8 cellular contexts compared by ENCODE assay signal in the genomic region with DNA sequence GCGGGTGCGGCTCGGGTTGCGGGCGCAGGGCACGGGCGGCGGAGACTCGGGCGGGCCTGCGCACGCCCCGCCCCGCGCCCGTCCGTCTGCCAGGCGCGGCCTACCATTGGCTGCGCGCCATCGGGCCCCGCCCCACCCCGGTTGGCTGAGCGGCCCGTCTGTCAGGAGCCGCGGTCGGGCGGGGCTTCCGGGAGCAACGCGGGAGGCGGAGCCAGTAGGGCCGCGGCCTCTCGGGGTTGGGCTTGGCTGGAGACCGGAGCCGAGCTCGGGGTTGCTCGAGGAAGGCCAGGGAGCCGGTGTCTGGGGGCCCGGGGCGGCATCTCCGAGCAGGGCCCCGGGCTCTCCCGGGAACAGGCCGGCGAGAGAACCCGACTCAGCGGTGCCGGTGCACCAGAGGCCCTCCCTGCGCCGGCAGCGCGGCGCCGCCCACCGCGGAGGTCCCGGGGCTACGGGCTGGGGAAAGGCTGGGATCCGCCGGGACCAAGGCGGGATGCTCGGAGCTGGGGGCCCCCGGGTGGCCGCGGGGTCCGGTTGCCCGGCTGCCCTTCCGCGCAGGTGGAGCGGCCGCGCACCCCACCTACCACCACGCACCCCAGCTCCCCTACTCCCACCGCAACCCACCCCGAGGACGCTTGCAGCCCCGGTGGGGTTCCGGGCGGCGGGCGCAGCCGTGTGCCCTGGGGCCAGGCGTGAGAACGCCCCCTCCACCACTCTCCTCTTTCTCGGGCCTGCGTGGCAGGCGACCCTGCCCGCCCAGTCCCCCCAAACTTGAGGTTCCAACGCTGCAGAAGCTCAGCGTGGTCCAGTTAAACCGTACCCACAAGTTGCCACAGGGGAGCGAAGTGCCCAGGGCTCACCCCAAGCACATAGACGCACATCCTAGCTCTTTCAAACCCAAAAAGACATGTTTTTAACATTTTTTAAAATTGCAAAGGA. TPM values are rescaled to one million over a fixed set of nuclear protein-coding genes. Genes with fewer than 3 reads are reported as not detected.
DNase-seq lines count a peak whose midpoint lies in the region; ATAC-seq, FAIRE-seq and TF ChIP-seq lines count a peak whose summit lies in the region.

Gene HRAS, minus strand, starts transcription at position 58 of the 936 bp plus-strand sequence.

- no peaks in the 10 kb centered on the region for H3K9me1 ChIP-seq in endothelial cell of umbilical vein (replicated peaks; ENCODE audit: control insufficient read depth, extremely low read depth, insufficient read depth, low read length)

- peak; percentile 87 for TF ChIP-seq POLR2A in endothelial cell of umbilical vein (IDR thresholded peaks at IDR 0.05; ENCODE audit: low read depth, low read length)

- H3K9me3 Mint-ChIP-seq in Caco-2 (ENCODE audit: unreplicated experiment): no peaks in the 10 kb centered on the region

- H3K27ac ChIP-seq in HUES64 (ENCODE audit: low read depth, low read length) (peak within 1 kb of the TSS; percentile 58; the same call in 1 of the 2 replicates), OCI-LY3 (ENCODE audit: low read length) (peak within 1 kb of the TSS; percentile 81), endothelial cell of umbilical vein (ENCODE audit: insufficient read depth, low read depth, low read length) (no peak within 1 kb of the TSS)

- H3K4me2 ChIP-seq in OCI-LY3 (ENCODE audit: low read length): peak within 1 kb of the TSS; percentile 92
- H3K4me2 ChIP-seq in endothelial cell of umbilical vein (ENCODE audit: insufficient read depth, low read length): peak within 1 kb of the TSS; percentile 37

- BruUV-seq in Caco-2 (replicated peaks; lab: Mats Ljungman, UMichigan) (TSS peak; percentile 33), endothelial cell of umbilical vein (replicated peaks; lab: Mats Ljungman, UMichigan) (no TSS peak)

- H3K36me3 Mint-ChIP-seq in Caco-2 (ENCODE audit: insufficient read depth, unreplicated experiment): peaks cover 48% of the 10 kb centered on the region

- H3K4me1 Mint-ChIP-seq in Caco-2 (ENCODE audit: low read depth, unreplicated experiment): no peaks in the 10 kb centered on the region

- H3K4me3 ChIP-seq in Caco-2 (ENCODE audit: low read depth, low read length) (peak within 1 kb of the TSS; percentile 66), HUES64 (ENCODE audit: low read length) (peak within 1 kb of the TSS; percentile 81), OCI-LY3 (ENCODE audit: low read length) (peak within 1 kb of the TSS; percentile 87), endothelial cell of umbilical vein (replicated peaks in 1 of 3; ENCODE audit: insufficient read depth in 1 of 3, low read depth in 1 of 3, low read length in 3 of 3) (peak within 1 kb of the TSS; percentile 54 to 74 (median 69)), mononuclear cell (ENCODE audit: low read length) (peak within 1 kb of the TSS; percentile 57)

- WGBS in HUES64: 1% methylated on average over 97 of the region's 97 CpGs

- H3K36me3 ChIP-seq in Caco-2 (ENCODE audit: control insufficient read depth, insufficient read depth, low read length) (peaks cover 3% of the 10 kb centered on the region), HUES64 (ENCODE audit: insufficient read depth, low read length) (peaks cover 22% of the 10 kb centered on the region), OCI-LY3 (replicated peaks; ENCODE audit: low read depth, low read length) (no peaks in the 10 kb centered on the region), endothelial cell of umbilical vein (ENCODE audit: control insufficient read depth in 2 of 2, extremely low read depth in 1 of 2, insufficient read depth in 2 of 2, low read length in 2 of 2) (peaks cover 4 to 15% of the 10 kb centered on the region in 2 experiments)

- intact Hi-C loops in Caco-2 (cut with micrococcal nuclease; ENCODE audit: unreplicated experiment) (loop anchor here (2.0 kb wide), 1 partner anchor 29 kb away; the partner anchor contains the start of gene RNH1), endothelial cell of umbilical vein (cut with micrococcal nuclease) (loop anchor here (2.0 to 5.0 kb wide), 3 partner anchors 17 to 162 kb away; partner anchors contain the start of genes DEAF1, LMNTD2, RASSF7 and TMEM80)

- no peaks in the 10 kb centered on the region for H3K27me3 Mint-ChIP-seq in Caco-2 (ENCODE audit: insufficient read depth, unreplicated experiment)

- CTCF ChIA-PET in Caco-2 (lab: Charles Lee) (interaction anchor here (0.6 kb wide), 1 partner anchor 85 kb away, joined by 5 read pairs; no protein-coding TSS in a partner anchor), endothelial cell of umbilical vein (lab: Charles Lee) (interaction anchor here (1.0 to 2.1 kb wide), 3 partner anchors 19 to 191 kb away, joined by 3 to 11 read pairs (median 4); partner anchors contain the start of gene PHRF1)

- peaks cover 10% of the 10 kb centered on the region for H4K20me1 ChIP-seq in OCI-LY3 (ENCODE audit: insufficient read depth, low read length)
- H4K20me1 ChIP-seq in endothelial cell of umbilical vein (replicated peaks; ENCODE audit: control insufficient read depth, extremely low read depth, insufficient read depth, low read length): no peaks in the 10 kb centered on the region

- H3K9ac ChIP-seq in HUES64 (ENCODE audit: low read depth, low read length) (peak within 1 kb of the TSS; percentile 75), OCI-LY3 (ENCODE audit: low read length) (peak within 1 kb of the TSS; percentile 83), endothelial cell of umbilical vein (replicated peaks; ENCODE audit: extremely low read depth, insufficient read depth, low read length) (peak within 1 kb of the TSS; percentile 58)

- peak within 1 kb of the TSS; percentile 88 for H3K4me3 Mint-ChIP-seq in Caco-2 (ENCODE audit: unreplicated experiment)

- TF ChIP-seq CTCF in Caco-2 (IDR thresholded peaks at IDR 0.05; ENCODE audit: insufficient read depth in 1 of 2, low read depth in 1 of 2, low read length in 1 of 2, severe bottlenecking in 1 of 2, unreplicated experiment in 1 of 2) (no peak), OCI-LY3 (IDR thresholded peaks at IDR 0.05; ENCODE audit: low read depth, low read length) (no peak), endothelial cell of umbilical vein (IDR thresholded peaks at IDR 0.05; ENCODE audit: extremely low read depth in 1 of 2, insufficient read depth in 1 of 2, low read depth in 1 of 2, low read length in 2 of 2) (no peak)

- peak within 1 kb of the TSS; percentile 88 for H3K27ac Mint-ChIP-seq in Caco-2 (ENCODE audit: unreplicated experiment)

- DNase-seq in Caco-2 (peak; percentile 93 to 98), endothelial cell of umbilical vein (ENCODE audit: low read depth, low spot score) (peak; percentile 94)
- DNase-seq in activated CD8-positive, alpha-beta memory T cell treated with anti-CD3 and anti-CD28 coated beads, Interleukin-2, amount 50 U/mL, for 48 hours: peak; percentile 97
- peak; percentile 93 to 97 for DNase-seq in stimulated activated CD8-positive, alpha-beta memory T cell treated with anti-CD3 and anti-CD28 coated beads, Interleukin-2, amount 100 ng/mL, for 48 hours (ENCODE audit: low read depth in 2 of 2)

- ATAC-seq in GM21423 (IDR thresholded peaks at IDR 0.05; ENCODE audit: unreplicated experiment): peak; percentile 61

- no peak within 1 kb of the TSS; the same call in 1 of the 2 replicates for H2AFZ ChIP-seq in OCI-LY3 (ENCODE audit: low read depth, low read length)
- H2AFZ ChIP-seq in endothelial cell of umbilical vein (ENCODE audit: low read depth, low read length): peak within 1 kb of the TSS; percentile 68

- dilution Hi-C loops in endothelial cell of umbilical vein (cut with MboI; ENCODE audit: extremely low pct_ligation_motif_present, low sequenced_read_pairs): no loop called here

- POLR2A ChIA-PET in Caco-2 (lab: Charles Lee) (interaction anchor here (0.6 to 1.0 kb wide), 3 partner anchors 30 to 1016 kb away, joined by 3 read pairs; partner anchors contain the start of gene TMEM80), endothelial cell of umbilical vein (lab: Charles Lee) (no interaction called here)

- H3K4me1 ChIP-seq in Caco-2 (peaks cover 9% of the 10 kb centered on the region; the same call in 1 of the 2 replicates), HUES64 (ENCODE audit: insufficient read depth, low read length) (peaks cover 4% of the 10 kb centered on the region; the same call in 1 of the 2 replicates), OCI-LY3 (ENCODE audit: low read length) (peaks cover 20% of the 10 kb centered on the region; the same call in 1 of the 2 replicates), endothelial cell of umbilical vein (ENCODE audit: control insufficient read depth, extremely low read depth, insufficient read depth, low read length) (peaks cover 7% of the 10 kb centered on the region), mononuclear cell (ENCODE audit: insufficient read depth, low read length) (peaks cover 42% of the 10 kb centered on the region)

- H3K9me3 ChIP-seq in Caco-2 (no peaks in the 10 kb centered on the region), HUES64 (ENCODE audit: insufficient read depth, low read depth, low read length) (no peaks in the 10 kb centered on the region), OCI-LY3 (ENCODE audit: insufficient read depth, low read length) (no peaks in the 10 kb centered on the region), endothelial cell of umbilical vein (replicated peaks; ENCODE audit: control insufficient read depth, insufficient read depth, low read length) (no peaks in the 10 kb centered on the region), mononuclear cell (ENCODE audit: low read depth, low read length) (no peaks in the 10 kb centered on the region)

- H3K79me2 ChIP-seq in OCI-LY3 (ENCODE audit: low read length) (peaks cover 12% of the 10 kb centered on the region), endothelial cell of umbilical vein (ENCODE audit: control insufficient read depth, insufficient read depth, low read length) (peaks cover 16% of the 10 kb centered on the region)

- FAIRE-seq in endothelial cell of umbilical vein (lab: Jason Lieb, UNC): peak; percentile 83

- H3K27me3 ChIP-seq in Caco-2 (replicated peaks; ENCODE audit: control insufficient read depth, insufficient read depth, low read length): no peaks in the 10 kb centered on the region
- peaks cover 23% of the 10 kb centered on the region for H3K27me3 ChIP-seq in HUES64 (ENCODE audit: insufficient read depth, low read length)
- H3K27me3 ChIP-seq in OCI-LY3 (ENCODE audit: low read depth, low read length): no peaks in the 10 kb centered on the region
- H3K27me3 ChIP-seq in endothelial cell of umbilical vein (ENCODE audit: control insufficient read depth in 2 of 2, insufficient read depth in 2 of 2, low read length in 2 of 2): no peaks in the 10 kb centered on the region
- H3K27me3 ChIP-seq in mononuclear cell (ENCODE audit: insufficient read depth, low read length): no peaks in the 10 kb centered on the region

RNA-seq across cellular contexts. Expression of gene HRAS, which starts in this region (rescaled TPM):
- total RNA-seq in Caco-2 (2022): 60.2 and 69.0 TPM in 2 replicates
- 40.6 TPM for polyA plus RNA-seq in HUES64 (2013, experiment 1 of 2)
- polyA plus RNA-seq in HUES64 (2013, experiment 2 of 2): 37.3 TPM
- 103 TPM in 2 replicates for total RNA-seq in endothelial cell of umbilical vein
- polyA plus RNA-seq in endothelial cell of umbilical vein: 105 and 109 TPM in 2 replicates
- polyA plus RNA-seq in endothelial cell of umbilical vein (2011; cell fraction: cytosol; rRNA removed): 127 and 138 TPM in 2 replicates
- polyA plus RNA-seq in endothelial cell of umbilical vein (2011; cell fraction: nucleus; rRNA removed): 92.5 and 103 TPM in 2 replicates
- polyA plus RNA-seq in endothelial cell of umbilical vein (2012): 125 and 149 TPM in 2 replicates
- 64.3 and 71.5 TPM in 2 replicates for polyA minus RNA-seq in endothelial cell of umbilical vein
- polyA minus RNA-seq in endothelial cell of umbilical vein (2011; cell fraction: cytosol; rRNA and poly(A)+ RNA removed): 30.1 TPM
- polyA minus RNA-seq in endothelial cell of umbilical vein (2011; cell fraction: nucleus; rRNA and poly(A)+ RNA removed): 10.0 and 19.0 TPM in 2 replicates
- 7.1 TPM for total RNA-seq in mononuclear cell
